In the genomic region with DNA sequence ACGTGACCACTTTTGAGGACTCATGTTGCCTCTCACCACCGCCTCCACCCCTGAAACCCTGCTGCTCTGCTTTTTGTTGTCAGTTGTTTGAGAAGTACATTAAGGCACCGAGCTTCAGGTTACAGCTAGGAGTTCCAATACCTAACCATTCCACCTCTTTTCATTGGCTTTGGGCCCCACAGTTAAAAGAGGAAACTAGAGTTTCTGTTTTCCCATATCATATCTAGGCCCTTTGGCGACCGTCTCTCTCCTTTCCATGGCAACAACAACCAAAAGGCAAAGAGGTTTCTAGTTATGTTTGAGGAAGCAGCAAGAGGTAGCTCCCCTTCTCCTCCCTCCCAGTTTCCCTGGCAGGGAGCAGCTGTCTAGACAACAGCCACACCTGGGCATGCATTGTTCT, we compare ENCODE assay signal across 14 cellular contexts. TPM values are rescaled to one million over a fixed set of nuclear protein-coding genes. Genes with fewer than 3 reads are reported as not detected.
DNase-seq lines count a peak whose midpoint lies in the region; ATAC-seq and TF ChIP-seq lines count a peak whose summit lies in the region.
"Had no signal": no experiment of that assay in that cellular context is flagged by ENCODE, and none has a peak within 500 bp of the region (broad histone marks: within the 10 kb centered on the region; RNA-seq: fewer than 3 reads in every experiment).

No MANE protein-coding gene starts in this region.

- DNase-seq in DMS153 treated with DMSO at 0.1 percent for 48 hours (lab: John Stamatoyannopoulos, UW; ENCODE audit: unreplicated experiment) (peak; percentile 98), NCI-H1092 treated with DMSO at 0.1 percent for 48 hours (lab: John Stamatoyannopoulos, UW) (peak; percentile 95), NCI-H345 (lab: John Stamatoyannopoulos, UW) (peak; percentile 100), mammary epithelial cell (no peak), H4 (ENCODE audit: low spot score) (no peak), DMS 273 (lab: John Stamatoyannopoulos, UW; ENCODE audit: unreplicated experiment) (no peak)
- DNase-seq: NCI-H446 treated with DMSO at 0.1 percent for 48 hours; psoas muscle; Right ventricle myocardium superior; stimulated activated CD4-positive, alpha-beta T cell treated with anti-CD3 and anti-CD28 coated beads, Interleukin-2, amount 100 ng/mL, for 48 hours had no signal

- peak overlapping the region; percentile 67 for H2AFZ ChIP-seq in mammary epithelial cell (ENCODE audit: low read depth, low read length)

- WGBS in mammary epithelial cell (ENCODE audit: low coverage, missing lambda C conversion rate) = 51% methylated on average over 5 of the region's 5 CpGs

- H3K79me2 ChIP-seq in mammary epithelial cell (ENCODE audit: insufficient read depth, low read length) = no peaks in the 10 kb centered on the region

- no peaks in the 10 kb centered on the region for H4K20me1 ChIP-seq in mammary epithelial cell (ENCODE audit: insufficient read depth, low read length)

- ATAC-seq in HG03108 (IDR thresholded peaks at IDR 0.05; ENCODE audit: unreplicated experiment) = no peak
- ATAC-seq in GM21367 (IDR thresholded peaks at IDR 0.05; ENCODE audit: unreplicated experiment) = no peak
- ATAC-seq: HCT116; psoas muscle; stimulated activated memory B cell treated with anti-CD40 and anti-IgM and Interleukin-4, amounts not matched to agents 10 μg/mL and 1 μg/mL and 100 μg/mL, for 72 hours had no signal

- H3K27ac ChIP-seq in mammary epithelial cell (ENCODE audit: insufficient read depth, low read depth, low read length) = no peak overlapping the region
- H3K27ac ChIP-seq: psoas muscle had no signal

- H3K36me3 ChIP-seq in mammary epithelial cell (ENCODE audit: insufficient read depth, low read length) = no peaks in the 10 kb centered on the region

- H3K4me2 ChIP-seq in mammary epithelial cell (ENCODE audit: insufficient read depth, low read depth, low read length) = no peak overlapping the region

- intact Hi-C loops in mammary epithelial cell (cut with micrococcal nuclease) = no loop called here

- BruUV-seq in mammary epithelial cell (replicated peaks; lab: Mats Ljungman, UMichigan) = no TSS peak

- H3K4me3 ChIP-seq in mammary epithelial cell (replicated peaks in 1 of 3; ENCODE audit: insufficient read depth in 1 of 3, low read depth in 2 of 3, low read length in 3 of 3) = no peak overlapping the region
- H3K4me3 ChIP-seq: psoas muscle had no signal

- CTCF ChIA-PET in mammary epithelial cell (lab: Charles Lee; ENCODE audit: low non-redundant PET) = no interaction called here

- dilution Hi-C loops in mammary epithelial cell (cut with HindIII; ENCODE audit: low sequenced_read_pairs) = loop anchor here (5.0 kb wide), 2 partner anchors 38 to 83 kb away; partner anchors contain the start of genes ANKRD34A, PEX11B and POLR3GL

- H3K9me3 ChIP-seq in mammary epithelial cell (replicated peaks; ENCODE audit: insufficient read depth, low read length) = no peaks in the 10 kb centered on the region
- H3K9me3 ChIP-seq: psoas muscle had no signal

- no peaks in the 10 kb centered on the region for H3K27me3 ChIP-seq in mammary epithelial cell (ENCODE audit: insufficient read depth, low read length)

- H3K9ac ChIP-seq in mammary epithelial cell (ENCODE audit: insufficient read depth, low read length) = no peak overlapping the region

- in situ Hi-C loops in mammary epithelial cell (cut with MboI; ENCODE audit: low sequenced_read_pairs in 2 of 2) = no loop called here

- no peak for TF ChIP-seq CTCF in mammary epithelial cell (conservative IDR thresholded peaks at IDR 0.05 in 1 of 2, IDR thresholded peaks at IDR 0.05 in 1 of 2; ENCODE audit: extremely low read depth in 1 of 2, insufficient read depth in 1 of 2, low read depth in 1 of 2, low read length in 2 of 2)

- H3K4me1 ChIP-seq in mammary epithelial cell (ENCODE audit: insufficient read depth, low read length) = peaks cover 9% of the 10 kb centered on the region
- H3K4me1 ChIP-seq: psoas muscle had no signal

RNA-seq across cellular contexts. Expression of gene ANKRD35, which starts 5.9 kb away (rescaled TPM):
- total RNA-seq in mammary epithelial cell = under 1 TPM; 0.33 to 0.66 TPM
- polyA plus RNA-seq in mammary epithelial cell = 0.67 TPM
- 4.8 TPM for polyA minus RNA-seq in mammary epithelial cell
- not detected in 2 replicates for total RNA-seq in H4 (2014; rRNA removed; shearing (Covaris generic))

RNA-seq across cellular contexts. Expression of gene PIAS3, which starts 20.9 kb away (rescaled TPM):
- 10 to 100 TPM; 21.7 to 58.8 TPM for total RNA-seq in mammary epithelial cell
- polyA plus RNA-seq in mammary epithelial cell = 40.5 TPM
- 89.4 TPM for polyA minus RNA-seq in mammary epithelial cell
- 10.2 and 12.8 TPM in 2 replicates for total RNA-seq in H4 (2014; rRNA removed; shearing (Covaris generic))

RNA-seq across cellular contexts. Expression of gene ITGA10, which starts 30.1 kb away (rescaled TPM):
- total RNA-seq in mammary epithelial cell = 1 to 10 TPM; 1.3 to 9.0 TPM
- 5.1 TPM for polyA plus RNA-seq in mammary epithelial cell
- polyA minus RNA-seq in mammary epithelial cell = 0.41 TPM
- total RNA-seq in H4 (2014; rRNA removed; shearing (Covaris generic)) = 0.08 and 0.27 TPM in 2 replicates

RNA-seq across cellular contexts. Expression of gene NUDT17, which starts 34.3 kb away (rescaled TPM):
- total RNA-seq in mammary epithelial cell = 1 to 10 TPM; 2.7 to 4.3 TPM
- 2.5 TPM for polyA plus RNA-seq in mammary epithelial cell
- not detected for polyA minus RNA-seq in mammary epithelial cell
- 10.1 and 10.3 TPM in 2 replicates for total RNA-seq in H4 (2014; rRNA removed; shearing (Covaris generic))

RNA-seq across cellular contexts. Expression of gene PEX11B, which starts 38.7 kb away (rescaled TPM):
- total RNA-seq in mammary epithelial cell = 10 to 100 TPM; 30.4 to 36.3 TPM
- 31.0 TPM for polyA plus RNA-seq in mammary epithelial cell
- polyA minus RNA-seq in mammary epithelial cell = 17.2 TPM
- 24.4 and 37.4 TPM in 2 replicates for total RNA-seq in H4 (2014; rRNA removed; shearing (Covaris generic))

Comparison
In these comparisons a context has a peak if more than half of its experiments do, and no peak if none do; other contexts are left out.
1. DNase-seq: peak in DMS153 treated with DMSO at 0.1 percent for 48 hours (single experiment), NCI-H1092 treated with DMSO at 0.1 percent for 48 hours (single experiment) and NCI-H345 (single experiment); none in mammary epithelial cell (single experiment), H4 (single experiment) and DMS 273 (single experiment).